Comparison of ENCODE assay signal across 7 cellular contexts in genomic region chr3:125886006-125886405, GRCh38.
DNase-seq lines count a peak whose midpoint lies in the region; ATAC-seq and TF ChIP-seq lines count a peak whose summit lies in the region.
"Not testable (repeated sequence)": the region's sequence is repeated elsewhere in the genome, so short reads cannot be mapped to it uniquely, and the experiment has no call there.

No MANE protein-coding gene starts in this region.

- H3K4me3 ChIP-seq in right lobe of liver = not testable (repeated sequence)

- intact Hi-C loops in right lobe of liver (cut with DNase I) = not testable (repeated sequence)

- TF ChIP-seq POLR2A in right lobe of liver (IDR thresholded peaks at IDR 0.05) = not testable (repeated sequence)

- not testable (repeated sequence) for H3K27ac ChIP-seq in right lobe of liver

- TF ChIP-seq CTCF in right lobe of liver (IDR thresholded peaks at IDR 0.05) = not testable (repeated sequence)

- not testable (repeated sequence) for H3K9me3 ChIP-seq in right lobe of liver

- H3K4me1 ChIP-seq in right lobe of liver = not testable (repeated sequence)

- DNase-seq in EL = peak; percentile 44
- DNase-seq in NCI-H1417 treated with DMSO at 0.1 percent for 48 hours (lab: John Stamatoyannopoulos, UW) = peak; percentile 69
- DNase-seq in NCI-H510A treated with DMSO at 0.1 percent for 48 hours (lab: John Stamatoyannopoulos, UW) = peak; percentile 72
- peak; percentile 60 for DNase-seq in astrocyte of the hippocampus (ENCODE audit: low read depth, low spot score)
- DNase-seq in fibroblast of the conjunctiva (ENCODE audit: low read depth) = peak; percentile 50
- peak; percentile 84 to 88 (median 85) for DNase-seq in right lobe of liver
- peak; percentile 56 for DNase-seq in putamen (ENCODE audit: low spot score)

- H3K36me3 ChIP-seq in right lobe of liver = not testable (repeated sequence)

- ATAC-seq in right lobe of liver = peak; percentile 56 to 83 (median 72)

- 31% methylated on average over 12 of the region's 12 CpGs for WGBS in right lobe of liver (ENCODE audit: insufficient coverage, low coverage, low lambda C conversion rate, missing lambda C conversion rate)

- H3K27me3 ChIP-seq in right lobe of liver = not testable (repeated sequence)
